1 cellular context compared by ENCODE assay signal in the genomic region with DNA sequence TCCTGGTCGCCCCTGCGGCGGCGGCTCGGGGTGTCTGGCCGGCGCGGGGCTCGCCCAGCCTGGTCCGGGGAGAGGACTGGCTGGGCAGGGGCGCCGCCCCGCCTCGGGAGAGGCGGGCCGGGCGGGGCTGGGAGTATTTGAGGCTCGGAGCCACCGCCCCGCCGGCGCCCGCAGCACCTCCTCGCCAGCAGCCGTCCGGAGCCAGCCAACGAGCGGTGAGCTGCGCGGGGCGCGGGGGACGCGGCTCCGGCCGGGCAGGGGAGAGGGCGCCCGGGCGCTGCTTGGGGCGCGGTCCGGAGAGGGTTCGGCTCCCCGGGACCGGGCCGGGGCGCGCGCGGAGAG.
TF ChIP-seq lines count a peak whose summit lies in the region.

A gene (plus strand): TSS at position 167 of the 342 bp plus-strand sequence. CDS start 8,122 bp downstream, outside the sequence.

TF ChIP-seq in HepG2, 621 proteins besides CTCF, POLR2A, EP300 and RAD21 (continued from another document and continues in another):
- TF ChIP-seq, protein P1, sequence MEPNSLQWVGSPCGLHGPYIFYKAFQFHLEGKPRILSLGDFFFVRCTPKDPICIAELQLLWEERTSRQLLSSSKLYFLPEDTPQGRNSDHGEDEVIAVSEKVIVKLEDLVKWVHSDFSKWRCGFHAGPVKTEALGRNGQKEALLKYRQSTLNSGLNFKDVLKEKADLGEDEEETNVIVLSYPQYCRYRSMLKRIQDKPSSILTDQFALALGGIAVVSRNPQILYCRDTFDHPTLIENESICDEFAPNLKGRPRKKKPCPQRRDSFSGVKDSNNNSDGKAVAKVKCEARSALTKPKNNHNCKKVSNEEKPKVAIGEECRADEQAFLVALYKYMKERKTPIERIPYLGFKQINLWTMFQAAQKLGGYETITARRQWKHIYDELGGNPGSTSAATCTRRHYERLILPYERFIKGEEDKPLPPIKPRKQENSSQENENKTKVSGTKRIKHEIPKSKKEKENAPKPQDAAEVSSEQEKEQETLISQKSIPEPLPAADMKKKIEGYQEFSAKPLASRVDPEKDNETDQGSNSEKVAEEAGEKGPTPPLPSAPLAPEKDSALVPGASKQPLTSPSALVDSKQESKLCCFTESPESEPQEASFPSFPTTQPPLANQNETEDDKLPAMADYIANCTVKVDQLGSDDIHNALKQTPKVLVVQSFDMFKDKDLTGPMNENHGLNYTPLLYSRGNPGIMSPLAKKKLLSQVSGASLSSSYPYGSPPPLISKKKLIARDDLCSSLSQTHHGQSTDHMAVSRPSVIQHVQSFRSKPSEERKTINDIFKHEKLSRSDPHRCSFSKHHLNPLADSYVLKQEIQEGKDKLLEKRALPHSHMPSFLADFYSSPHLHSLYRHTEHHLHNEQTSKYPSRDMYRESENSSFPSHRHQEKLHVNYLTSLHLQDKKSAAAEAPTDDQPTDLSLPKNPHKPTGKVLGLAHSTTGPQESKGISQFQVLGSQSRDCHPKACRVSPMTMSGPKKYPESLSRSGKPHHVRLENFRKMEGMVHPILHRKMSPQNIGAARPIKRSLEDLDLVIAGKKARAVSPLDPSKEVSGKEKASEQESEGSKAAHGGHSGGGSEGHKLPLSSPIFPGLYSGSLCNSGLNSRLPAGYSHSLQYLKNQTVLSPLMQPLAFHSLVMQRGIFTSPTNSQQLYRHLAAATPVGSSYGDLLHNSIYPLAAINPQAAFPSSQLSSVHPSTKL (CRISPR knock-in tag; IDR thresholded peaks at IDR 0.05) = no peak
- TF ChIP-seq ZNF788 (CRISPR knock-in tag; IDR thresholded peaks at IDR 0.05; ENCODE audit: borderline replicate concordance) (no peak), RBM39 (IDR thresholded peaks at IDR 0.05; ENCODE audit: low read depth, low read length, poor library complexity, severe bottlenecking) (no peak), THYN1 (CRISPR knock-in tag; IDR thresholded peaks at IDR 0.05; ENCODE audit: borderline replicate concordance, low read depth) (no peak), ZSCAN25 (CRISPR knock-in tag; IDR thresholded peaks at IDR 0.05) (0 out of 2 replicates have a peak, but pooled peaks have one; percentile 39), ZNF530 (CRISPR knock-in tag; IDR thresholded peaks at IDR 0.05; ENCODE audit: low read depth) (no peak), HNRNPH1 (optimal IDR thresholded peaks at IDR 0.05; ENCODE audit: low read depth, low read length) (no peak), ARNT2 (CRISPR knock-in tag; IDR thresholded peaks at IDR 0.05; ENCODE audit: low read depth) (0 out of 2 replicates have a peak, but pooled peaks have one; percentile 38), ZNF816 (CRISPR knock-in tag; IDR thresholded peaks at IDR 0.05; ENCODE audit: borderline replicate concordance) (no peak), ZNF577 (CRISPR knock-in tag; IDR thresholded peaks at IDR 0.05; ENCODE audit: borderline replicate concordance, low read depth) (no peak), PHF20 (CRISPR knock-in tag; IDR thresholded peaks at IDR 0.05) (0 out of 2 replicates have a peak, but pooled peaks have one; percentile 17), JUND (CRISPR knock-in tag; IDR thresholded peaks at IDR 0.05) (no peak), CCAR2 (optimal IDR thresholded peaks at IDR 0.05; ENCODE audit: low read depth, low read length) (no peak), YY1 (IDR thresholded peaks at IDR 0.05; ENCODE audit: insufficient read depth, insufficient replicate concordance, low read depth, low read length) (no peak), POGZ (CRISPR knock-in tag; IDR thresholded peaks at IDR 0.05) (no peak), ZSCAN20 (CRISPR knock-in tag; IDR thresholded peaks at IDR 0.05; ENCODE audit: borderline replicate concordance) (no peak), ZNF550 (CRISPR knock-in tag; IDR thresholded peaks at IDR 0.05; ENCODE audit: borderline replicate concordance) (no peak), ZMAT3 (CRISPR knock-in tag; conservative IDR thresholded peaks at IDR 0.05) (0 out of 2 replicates have a peak, but pooled peaks have one; percentile 40), ZNF331 (CRISPR knock-in tag; IDR thresholded peaks at IDR 0.05) (no peak)
- TF ChIP-seq, protein P2, sequence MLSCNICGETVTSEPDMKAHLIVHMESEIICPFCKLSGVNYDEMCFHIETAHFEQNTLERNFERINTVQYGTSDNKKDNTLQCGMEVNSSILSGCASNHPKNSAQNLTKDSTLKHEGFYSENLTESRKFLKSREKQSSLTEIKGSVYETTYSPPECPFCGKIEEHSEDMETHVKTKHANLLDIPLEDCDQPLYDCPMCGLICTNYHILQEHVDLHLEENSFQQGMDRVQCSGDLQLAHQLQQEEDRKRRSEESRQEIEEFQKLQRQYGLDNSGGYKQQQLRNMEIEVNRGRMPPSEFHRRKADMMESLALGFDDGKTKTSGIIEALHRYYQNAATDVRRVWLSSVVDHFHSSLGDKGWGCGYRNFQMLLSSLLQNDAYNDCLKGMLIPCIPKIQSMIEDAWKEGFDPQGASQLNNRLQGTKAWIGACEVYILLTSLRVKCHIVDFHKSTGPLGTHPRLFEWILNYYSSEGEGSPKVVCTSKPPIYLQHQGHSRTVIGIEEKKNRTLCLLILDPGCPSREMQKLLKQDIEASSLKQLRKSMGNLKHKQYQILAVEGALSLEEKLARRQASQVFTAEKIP (CRISPR knock-in tag; IDR thresholded peaks at IDR 0.05; ENCODE audit: borderline replicate concordance) = no peak
- TF ChIP-seq, protein P3, sequence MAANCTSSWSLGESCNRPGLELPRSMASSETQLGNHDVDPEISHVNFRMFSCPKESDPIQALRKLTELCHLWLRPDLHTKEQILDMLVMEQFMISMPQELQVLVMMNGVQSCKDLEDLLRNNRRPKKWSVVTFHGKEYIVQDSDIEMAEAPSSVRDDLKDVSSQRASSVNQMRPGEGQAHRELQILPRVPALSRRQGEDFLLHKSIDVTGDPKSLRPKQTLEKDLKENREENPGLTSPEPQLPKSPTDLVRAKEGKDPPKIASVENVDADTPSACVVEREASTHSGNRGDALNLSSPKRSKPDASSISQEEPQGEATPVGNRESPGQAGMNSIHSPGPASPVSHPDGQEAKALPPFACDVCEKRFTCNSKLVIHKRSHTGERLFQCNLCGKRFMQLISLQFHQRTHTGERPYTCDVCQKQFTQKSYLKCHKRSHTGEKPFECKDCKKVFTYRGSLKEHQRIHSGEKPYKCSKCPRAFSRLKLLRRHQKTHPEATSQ (CRISPR knock-in tag; IDR thresholded peaks at IDR 0.05; ENCODE audit: borderline replicate concordance) = no peak
- TF ChIP-seq, protein P4, sequence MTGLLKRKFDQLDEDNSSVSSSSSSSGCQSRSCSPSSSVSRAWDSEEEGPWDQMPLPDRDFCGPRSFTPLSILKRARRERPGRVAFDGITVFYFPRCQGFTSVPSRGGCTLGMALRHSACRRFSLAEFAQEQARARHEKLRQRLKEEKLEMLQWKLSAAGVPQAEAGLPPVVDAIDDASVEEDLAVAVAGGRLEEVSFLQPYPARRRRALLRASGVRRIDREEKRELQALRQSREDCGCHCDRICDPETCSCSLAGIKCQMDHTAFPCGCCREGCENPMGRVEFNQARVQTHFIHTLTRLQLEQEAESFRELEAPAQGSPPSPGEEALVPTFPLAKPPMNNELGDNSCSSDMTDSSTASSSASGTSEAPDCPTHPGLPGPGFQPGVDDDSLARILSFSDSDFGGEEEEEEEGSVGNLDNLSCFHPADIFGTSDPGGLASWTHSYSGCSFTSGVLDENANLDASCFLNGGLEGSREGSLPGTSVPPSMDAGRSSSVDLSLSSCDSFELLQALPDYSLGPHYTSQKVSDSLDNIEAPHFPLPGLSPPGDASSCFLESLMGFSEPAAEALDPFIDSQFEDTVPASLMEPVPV (CRISPR knock-in tag; IDR thresholded peaks at IDR 0.05) = no peak
- TF ChIP-seq, protein P5, sequence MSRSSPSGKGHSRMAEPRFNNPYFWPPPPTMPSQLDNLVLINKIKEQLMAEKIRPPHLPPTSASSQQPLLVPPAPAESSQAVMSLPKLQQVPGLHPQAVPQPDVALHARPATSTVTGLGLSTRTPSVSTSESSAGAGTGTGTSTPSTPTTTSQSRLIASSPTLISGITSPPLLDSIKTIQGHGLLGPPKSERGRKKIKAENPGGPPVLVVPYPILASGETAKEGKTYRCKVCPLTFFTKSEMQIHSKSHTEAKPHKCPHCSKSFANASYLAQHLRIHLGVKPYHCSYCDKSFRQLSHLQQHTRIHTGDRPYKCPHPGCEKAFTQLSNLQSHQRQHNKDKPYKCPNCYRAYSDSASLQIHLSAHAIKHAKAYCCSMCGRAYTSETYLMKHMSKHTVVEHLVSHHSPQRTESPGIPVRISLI (CRISPR knock-in tag; IDR thresholded peaks at IDR 0.05; ENCODE audit: borderline replicate concordance) = no peak
- TF ChIP-seq, protein P6, sequence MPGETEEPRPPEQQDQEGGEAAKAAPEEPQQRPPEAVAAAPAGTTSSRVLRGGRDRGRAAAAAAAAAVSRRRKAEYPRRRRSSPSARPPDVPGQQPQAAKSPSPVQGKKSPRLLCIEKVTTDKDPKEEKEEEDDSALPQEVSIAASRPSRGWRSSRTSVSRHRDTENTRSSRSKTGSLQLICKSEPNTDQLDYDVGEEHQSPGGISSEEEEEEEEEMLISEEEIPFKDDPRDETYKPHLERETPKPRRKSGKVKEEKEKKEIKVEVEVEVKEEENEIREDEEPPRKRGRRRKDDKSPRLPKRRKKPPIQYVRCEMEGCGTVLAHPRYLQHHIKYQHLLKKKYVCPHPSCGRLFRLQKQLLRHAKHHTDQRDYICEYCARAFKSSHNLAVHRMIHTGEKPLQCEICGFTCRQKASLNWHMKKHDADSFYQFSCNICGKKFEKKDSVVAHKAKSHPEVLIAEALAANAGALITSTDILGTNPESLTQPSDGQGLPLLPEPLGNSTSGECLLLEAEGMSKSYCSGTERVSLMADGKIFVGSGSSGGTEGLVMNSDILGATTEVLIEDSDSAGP (CRISPR knock-in tag; IDR thresholded peaks at IDR 0.05; ENCODE audit: borderline replicate concordance) = no peak
- TF ChIP-seq, protein P7, sequence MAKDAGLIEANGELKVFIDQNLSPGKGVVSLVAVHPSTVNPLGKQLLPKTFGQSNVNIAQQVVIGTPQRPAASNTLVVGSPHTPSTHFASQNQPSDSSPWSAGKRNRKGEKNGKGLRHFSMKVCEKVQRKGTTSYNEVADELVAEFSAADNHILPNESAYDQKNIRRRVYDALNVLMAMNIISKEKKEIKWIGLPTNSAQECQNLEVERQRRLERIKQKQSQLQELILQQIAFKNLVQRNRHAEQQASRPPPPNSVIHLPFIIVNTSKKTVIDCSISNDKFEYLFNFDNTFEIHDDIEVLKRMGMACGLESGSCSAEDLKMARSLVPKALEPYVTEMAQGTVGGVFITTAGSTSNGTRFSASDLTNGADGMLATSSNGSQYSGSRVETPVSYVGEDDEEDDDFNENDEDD (CRISPR knock-in tag; IDR thresholded peaks at IDR 0.05; ENCODE audit: borderline replicate concordance) = no peak
- TF ChIP-seq, protein P8, sequence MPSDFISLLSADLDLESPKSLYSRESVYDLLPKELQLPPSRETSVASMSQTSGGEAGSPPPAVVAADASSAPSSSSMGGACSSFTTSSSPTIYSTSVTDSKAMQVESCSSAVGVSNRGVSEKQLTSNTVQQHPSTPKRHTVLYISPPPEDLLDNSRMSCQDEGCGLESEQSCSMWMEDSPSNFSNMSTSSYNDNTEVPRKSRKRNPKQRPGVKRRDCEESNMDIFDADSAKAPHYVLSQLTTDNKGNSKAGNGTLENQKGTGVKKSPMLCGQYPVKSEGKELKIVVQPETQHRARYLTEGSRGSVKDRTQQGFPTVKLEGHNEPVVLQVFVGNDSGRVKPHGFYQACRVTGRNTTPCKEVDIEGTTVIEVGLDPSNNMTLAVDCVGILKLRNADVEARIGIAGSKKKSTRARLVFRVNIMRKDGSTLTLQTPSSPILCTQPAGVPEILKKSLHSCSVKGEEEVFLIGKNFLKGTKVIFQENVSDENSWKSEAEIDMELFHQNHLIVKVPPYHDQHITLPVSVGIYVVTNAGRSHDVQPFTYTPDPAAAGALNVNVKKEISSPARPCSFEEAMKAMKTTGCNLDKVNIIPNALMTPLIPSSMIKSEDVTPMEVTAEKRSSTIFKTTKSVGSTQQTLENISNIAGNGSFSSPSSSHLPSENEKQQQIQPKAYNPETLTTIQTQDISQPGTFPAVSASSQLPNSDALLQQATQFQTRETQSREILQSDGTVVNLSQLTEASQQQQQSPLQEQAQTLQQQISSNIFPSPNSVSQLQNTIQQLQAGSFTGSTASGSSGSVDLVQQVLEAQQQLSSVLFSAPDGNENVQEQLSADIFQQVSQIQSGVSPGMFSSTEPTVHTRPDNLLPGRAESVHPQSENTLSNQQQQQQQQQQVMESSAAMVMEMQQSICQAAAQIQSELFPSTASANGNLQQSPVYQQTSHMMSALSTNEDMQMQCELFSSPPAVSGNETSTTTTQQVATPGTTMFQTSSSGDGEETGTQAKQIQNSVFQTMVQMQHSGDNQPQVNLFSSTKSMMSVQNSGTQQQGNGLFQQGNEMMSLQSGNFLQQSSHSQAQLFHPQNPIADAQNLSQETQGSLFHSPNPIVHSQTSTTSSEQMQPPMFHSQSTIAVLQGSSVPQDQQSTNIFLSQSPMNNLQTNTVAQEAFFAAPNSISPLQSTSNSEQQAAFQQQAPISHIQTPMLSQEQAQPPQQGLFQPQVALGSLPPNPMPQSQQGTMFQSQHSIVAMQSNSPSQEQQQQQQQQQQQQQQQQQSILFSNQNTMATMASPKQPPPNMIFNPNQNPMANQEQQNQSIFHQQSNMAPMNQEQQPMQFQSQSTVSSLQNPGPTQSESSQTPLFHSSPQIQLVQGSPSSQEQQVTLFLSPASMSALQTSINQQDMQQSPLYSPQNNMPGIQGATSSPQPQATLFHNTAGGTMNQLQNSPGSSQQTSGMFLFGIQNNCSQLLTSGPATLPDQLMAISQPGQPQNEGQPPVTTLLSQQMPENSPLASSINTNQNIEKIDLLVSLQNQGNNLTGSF (CRISPR knock-in tag; IDR thresholded peaks at IDR 0.05) = no peak
- TF ChIP-seq, protein P9, sequence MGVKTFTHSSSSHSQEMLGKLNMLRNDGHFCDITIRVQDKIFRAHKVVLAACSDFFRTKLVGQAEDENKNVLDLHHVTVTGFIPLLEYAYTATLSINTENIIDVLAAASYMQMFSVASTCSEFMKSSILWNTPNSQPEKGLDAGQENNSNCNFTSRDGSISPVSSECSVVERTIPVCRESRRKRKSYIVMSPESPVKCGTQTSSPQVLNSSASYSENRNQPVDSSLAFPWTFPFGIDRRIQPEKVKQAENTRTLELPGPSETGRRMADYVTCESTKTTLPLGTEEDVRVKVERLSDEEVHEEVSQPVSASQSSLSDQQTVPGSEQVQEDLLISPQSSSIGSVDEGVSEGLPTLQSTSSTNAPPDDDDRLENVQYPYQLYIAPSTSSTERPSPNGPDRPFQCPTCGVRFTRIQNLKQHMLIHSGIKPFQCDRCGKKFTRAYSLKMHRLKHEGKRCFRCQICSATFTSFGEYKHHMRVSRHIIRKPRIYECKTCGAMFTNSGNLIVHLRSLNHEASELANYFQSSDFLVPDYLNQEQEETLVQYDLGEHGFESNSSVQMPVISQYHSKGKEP (CRISPR knock-in tag; IDR thresholded peaks at IDR 0.05) = no peak
- TF ChIP-seq, protein P10, sequence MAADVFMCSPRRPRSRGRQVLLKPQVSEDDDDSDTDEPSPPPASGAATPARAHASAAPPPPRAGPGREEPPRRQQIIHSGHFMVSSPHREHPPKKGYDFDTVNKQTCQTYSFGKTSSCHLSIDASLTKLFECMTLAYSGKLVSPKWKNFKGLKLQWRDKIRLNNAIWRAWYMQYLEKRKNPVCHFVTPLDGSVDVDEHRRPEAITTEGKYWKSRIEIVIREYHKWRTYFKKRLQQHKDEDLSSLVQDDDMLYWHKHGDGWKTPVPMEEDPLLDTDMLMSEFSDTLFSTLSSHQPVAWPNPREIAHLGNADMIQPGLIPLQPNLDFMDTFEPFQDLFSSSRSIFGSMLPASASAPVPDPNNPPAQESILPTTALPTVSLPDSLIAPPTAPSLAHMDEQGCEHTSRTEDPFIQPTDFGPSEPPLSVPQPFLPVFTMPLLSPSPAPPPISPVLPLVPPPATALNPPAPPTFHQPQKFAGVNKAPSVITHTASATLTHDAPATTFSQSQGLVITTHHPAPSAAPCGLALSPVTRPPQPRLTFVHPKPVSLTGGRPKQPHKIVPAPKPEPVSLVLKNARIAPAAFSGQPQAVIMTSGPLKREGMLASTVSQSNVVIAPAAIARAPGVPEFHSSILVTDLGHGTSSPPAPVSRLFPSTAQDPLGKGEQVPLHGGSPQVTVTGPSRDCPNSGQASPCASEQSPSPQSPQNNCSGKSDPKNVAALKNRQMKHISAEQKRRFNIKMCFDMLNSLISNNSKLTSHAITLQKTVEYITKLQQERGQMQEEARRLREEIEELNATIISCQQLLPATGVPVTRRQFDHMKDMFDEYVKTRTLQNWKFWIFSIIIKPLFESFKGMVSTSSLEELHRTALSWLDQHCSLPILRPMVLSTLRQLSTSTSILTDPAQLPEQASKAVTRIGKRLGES (CRISPR knock-in tag; IDR thresholded peaks at IDR 0.05; ENCODE audit: borderline replicate concordance) = no peak
